8 cellular contexts compared by ENCODE assay signal in genomic region chr7:39566056-39566921, GRCh38. TPM values are rescaled to one million over a fixed set of nuclear protein-coding genes. Genes with fewer than 3 reads are reported as not detected.
A peak's percentile ranks its signal among the peaks of the same experiment; 100 is the strongest.
DNase-seq lines count a peak whose midpoint lies in the region; ATAC-seq, FAIRE-seq and TF ChIP-seq lines count a peak whose summit lies in the region.

YAE1 (plus strand) TSS chr7:39566404; CDS start chr7:39566419, 15 bp downstream.

- peaks cover 2% of the 10 kb centered on the region for H3K4me1 Mint-ChIP-seq in astrocyte (ENCODE audit: low read depth, unreplicated experiment)

- peak within 1 kb of the TSS; percentile 85 for H3K27ac Mint-ChIP-seq in astrocyte (ENCODE audit: unreplicated experiment)

- H3K27ac ChIP-seq in astrocyte (ENCODE audit: low read depth, low read length): peak within 1 kb of the TSS; percentile 77
- peak within 1 kb of the TSS in 1 of 2 donors; percentile 82 for H3K27ac ChIP-seq in aorta (ENCODE audit: low read depth in 1 of 2, low read length in 2 of 2)

- H3K36me3 Mint-ChIP-seq in astrocyte (ENCODE audit: low read depth, unreplicated experiment): peaks cover 6% of the 10 kb centered on the region

- TF ChIP-seq CTCF in astrocyte (IDR thresholded peaks at IDR 0.05; ENCODE audit: insufficient read depth, low read depth, low read length): no peak

- no peaks in the 10 kb centered on the region for H4K20me1 ChIP-seq in astrocyte (ENCODE audit: insufficient read depth, low read length)

- WGBS in aorta, 2 donors: 0% methylated on average over 61 to 62 of the region's 62 CpGs

- H3K4me3 ChIP-seq in astrocyte (ENCODE audit: insufficient read depth, low read depth, low read length) (peak within 1 kb of the TSS; percentile 97), aorta (ENCODE audit: low read length in 2 of 2) (peak within 1 kb of the TSS; percentile 67 to 73)

- peaks cover 40% of the 10 kb centered on the region for H3K79me2 ChIP-seq in astrocyte (ENCODE audit: insufficient read depth, low read length)

- FAIRE-seq in GM18507 (lab: Jason Lieb, UNC): peak; percentile 92
- FAIRE-seq in astrocyte (lab: Jason Lieb, UNC): no peak

- peak within 1 kb of the TSS; percentile 93 for H3K9ac ChIP-seq in astrocyte (ENCODE audit: low read length)

- H3K36me3 ChIP-seq in astrocyte (ENCODE audit: insufficient read depth, low read length) (no peaks in the 10 kb centered on the region), aorta (ENCODE audit: control insufficient read depth in 1 of 2, insufficient read depth in 2 of 2, low read length in 1 of 2) (peaks cover 0 to 1% of the 10 kb centered on the region in 2 donors)

- H3K9me3 Mint-ChIP-seq in astrocyte (ENCODE audit: unreplicated experiment): peaks cover 2% of the 10 kb centered on the region

- DNase-seq in GM18507 (ENCODE audit: extremely low spot score, insufficient read length, low read depth) (peak; percentile 84), NCI-H187 (lab: John Stamatoyannopoulos, UW) (peak; percentile 68), T-helper 22 cell (ENCODE audit: low read depth) (peak; percentile 54), astrocyte (ENCODE audit: low read depth) (peak; percentile 60), hepatic stellate cell (ENCODE audit: low spot score) (peak; percentile 87), renal cortical epithelial cell (ENCODE audit: low read depth) (peak; percentile 61), aorta (peak; percentile 88 to 95)

- no peaks in the 10 kb centered on the region for H3K27me3 ChIP-seq in astrocyte (ENCODE audit: insufficient read depth, low read length)
- H3K27me3 ChIP-seq in aorta (ENCODE audit: control insufficient read depth in 1 of 2, insufficient read depth in 2 of 2, low read length in 1 of 2): no peaks in the 10 kb centered on the region

- ATAC-seq in HG02943 (IDR thresholded peaks at IDR 0.05; ENCODE audit: low read depth, unreplicated experiment) (peak; percentile 99), aorta (ENCODE audit: low FRiP score) (peak; percentile 96)

- H3K4me2 ChIP-seq in astrocyte (ENCODE audit: low read length): peak within 1 kb of the TSS; percentile 90

- H3K4me1 ChIP-seq in astrocyte (ENCODE audit: insufficient read depth, low read length): peaks cover 10% of the 10 kb centered on the region
- H3K4me1 ChIP-seq in aorta (ENCODE audit: control insufficient read depth in 1 of 2, insufficient read depth in 2 of 2, low read length in 2 of 2): peaks cover 0 to 3% of the 10 kb centered on the region in 2 donors

- H2AFZ ChIP-seq in astrocyte (ENCODE audit: low read depth, low read length): peak within 1 kb of the TSS; percentile 100

- intact Hi-C loops in aorta (cut with DNase I): loop anchor here in 1 of 2 donors (5.0 kb wide), 1 partner anchor 166 kb away; no protein-coding TSS in a partner anchor

- H3K9me3 ChIP-seq in astrocyte (ENCODE audit: insufficient read depth, low read depth, low read length) (no peaks in the 10 kb centered on the region), aorta (ENCODE audit: control insufficient read depth, low read length) (no peaks in the 10 kb centered on the region)

- peak within 1 kb of the TSS; percentile 95 for H3K4me3 Mint-ChIP-seq in astrocyte (ENCODE audit: unreplicated experiment)

- H3K27me3 Mint-ChIP-seq in astrocyte (ENCODE audit: low read depth, unreplicated experiment): no peaks in the 10 kb centered on the region

RNA-seq across cellular contexts. Expression of gene YAE1, which starts in this region (rescaled TPM):
- 24.7 and 27.8 TPM in 2 replicates for total RNA-seq in astrocyte
- 17.7 and 28.9 TPM in 2 replicates for total RNA-seq in renal cortical epithelial cell
- 10 to 100 TPM; 14.6 to 20.8 TPM for total RNA-seq in aorta
- polyA plus RNA-seq in aorta: 10 to 100 TPM; 15.8 to 21.4 TPM
